ENCODE assay signal across 8 cellular contexts in genomic region chr22:30327864-30328345, GRCh38. TPM values are rescaled to one million over a fixed set of nuclear protein-coding genes. Genes with fewer than 3 reads are reported as not detected.
DNase-seq lines count a peak whose midpoint lies in the region; ATAC-seq, FAIRE-seq and TF ChIP-seq lines count a peak whose summit lies in the region.

No MANE protein-coding gene starts in this region.

- H3K18ac ChIP-seq in mesendoderm (ENCODE audit: low read length) = no peak overlapping the region

- peaks cover 36 to 43% (median 38%) of the 10 kb centered on the region in 10 experiments for H3K4me1 ChIP-seq in BLaER1 treated with 17β-estradiol and CSF1 and Interleukin-3, amounts not matched to agents 10 nM and 100 nM
- H3K4me1 ChIP-seq in GM12878 (ENCODE audit: control insufficient read depth, insufficient read depth, low read length) (peaks cover 16% of the 10 kb centered on the region), mesendoderm (ENCODE audit: control insufficient read depth, low read depth, low read length) (no peaks in the 10 kb centered on the region)

- peak overlapping the region; percentile 79 to 95 (median 84); a peak in 15 of 22 replicates for H3K4me2 ChIP-seq in BLaER1 treated with 17β-estradiol and CSF1 and Interleukin-3, amounts not matched to agents 10 nM and 100 nM
- H3K4me2 ChIP-seq in GM12878 (ENCODE audit: control insufficient read depth, insufficient read depth) (peak overlapping the region; percentile 97), mesendoderm (ENCODE audit: low read length) (no peak overlapping the region)

- CTCF ChIA-PET in GM12878 (lab: Yijun Ruan, JAX) = interaction anchor here (0.6 to 11.2 kb wide), 6 partner anchors 12 to 224 kb away, joined by 3 to 125 read pairs (median 6); partner anchors contain the start of gene CASTOR1

- H4K5ac ChIP-seq in mesendoderm (ENCODE audit: low read length) = no peak overlapping the region

- H3K9me3 ChIP-seq in BLaER1 treated with 17β-estradiol and CSF1 and Interleukin-3, amounts not matched to agents 10 nM and 100 nM (replicated peaks in 1 of 11) = no peaks in the 10 kb centered on the region
- H3K9me3 ChIP-seq in GM12878 (replicated peaks; ENCODE audit: control insufficient read depth, insufficient read depth, low read length) = no peaks in the 10 kb centered on the region

- intact Hi-C loops in GM12878 (cut with micrococcal nuclease; ENCODE audit: unreplicated experiment) (loop anchor here (2.0 kb wide), 1 partner anchor 39 kb away; the partner anchor contains the start of gene CASTOR1), lower leg skin (cut with DNase I; ENCODE audit: low total_unique reads) (no loop called here)

- H3K56ac ChIP-seq in mesendoderm (ENCODE audit: low read length) = no peak overlapping the region

- in situ Hi-C loops in GM12878 (cut with MboI) = no loop called here

- no TSS peak for BruUV-seq in GM12878 (replicated peaks; lab: Mats Ljungman, UMichigan)

- FAIRE-seq in GM12878 (lab: Jason Lieb, UNC) = no peak

- no peak overlapping the region for H2BK15ac ChIP-seq in mesendoderm (replicated peaks; ENCODE audit: low read depth)

- RAD21 ChIA-PET in GM12878 (lab: Charles Lee; ENCODE audit: unreplicated experiment) = interaction anchor here (0.9 to 7.7 kb wide), 4 partner anchors 22 to 97 kb away, joined by 3 to 118 read pairs (median 12); partner anchors contain the start of genes CASTOR1 and MTFP1

- H3K4me3 ChIP-seq in BLaER1 treated with 17β-estradiol and CSF1 and Interleukin-3, amounts not matched to agents 10 nM and 100 nM = 0 out of 20 replicates have a peak overlapping the region, but pooled peaks of 1 of the 10 experiments have one; percentile 78
- H3K4me3 ChIP-seq in GM12878 (peak overlapping the region; percentile 92), mesendoderm (ENCODE audit: low read length) (no peak overlapping the region), lower leg skin (ENCODE audit: low read depth, poor library complexity, severe bottlenecking) (no peak overlapping the region)

- DNase-seq in HK-2 (ENCODE audit: unreplicated experiment) (peak; percentile 13), GM12878 (ENCODE audit: low read depth, low spot score) (no peak), mesendoderm (peak; percentile 69), GF-D8 (lab: John Stamatoyannopoulos, UW) (no peak), lower leg skin (ENCODE audit: low spot score in 2 of 2) (no peak), GOT3 (lab: John Stamatoyannopoulos, UW) (no peak), NCI-H524 treated with DMSO at 0.1 percent for 48 hours (lab: John Stamatoyannopoulos, UW) (no peak)

- SMC1A ChIA-PET in GM12878 (lab: Charles Lee; ENCODE audit: uncharacterized antibody, unreplicated experiment) = interaction anchor here (0.6 to 9.5 kb wide), 12 partner anchors 11 to 422 kb away, joined by 3 to 100 read pairs (median 4); partner anchors contain the start of genes CASTOR1, CCDC157, RNF215 and SF3A1

- peaks cover 23 to 40% (median 30%) of the 10 kb centered on the region in 11 experiments for H3K36me3 ChIP-seq in BLaER1 treated with 17β-estradiol and CSF1 and Interleukin-3, amounts not matched to agents 10 nM and 100 nM
- H3K36me3 ChIP-seq in GM12878 (ENCODE audit: control insufficient read depth in 2 of 2, insufficient read depth in 2 of 2, low read length in 1 of 2) = peaks cover 6 to 17% of the 10 kb centered on the region in 2 experiments
- no peaks in the 10 kb centered on the region for H3K36me3 ChIP-seq in mesendoderm (ENCODE audit: control insufficient read depth, insufficient read depth, low read length)

- 79% methylated on average over 5 of the region's 5 CpGs for WGBS in GM12878 (ENCODE audit: insufficient coverage, insufficient replicate concordance, low lambda C conversion rate, missing lambda C conversion rate)
- no CpG with 5 or more reads among the region's 5 CpGs for WGBS in mesendoderm (ENCODE audit: extremely low coverage, insufficient coverage, low lambda C conversion rate)
- WGBS in lower leg skin, 2 donors = 67 to 72% methylated on average over 5 of the region's 5 CpGs

- TF ChIP-seq RAD21 in GM12878 (IDR thresholded peaks at IDR 0.05; ENCODE audit: insufficient read depth, low read depth, low read length) = no peak

- TF ChIP-seq POLR2A in GM12878 (IDR thresholded peaks at IDR 0.05; ENCODE audit: low read depth, low read length) = no peak
- TF ChIP-seq POLR2A in lower leg skin (IDR thresholded peaks at IDR 0.05) = no peak

- no peak for ATAC-seq in GM12878

- POLR2A ChIA-PET in GM12878 (lab: Charles Lee) = interaction anchor here (0.9 to 8.7 kb wide), 4 partner anchors 19 to 97 kb away, joined by 3 to 198 read pairs (median 31); partner anchors contain the start of genes CCDC157 and SF3A1

- H3K23ac ChIP-seq in mesendoderm (ENCODE audit: low read length) = no peak overlapping the region

- H4K8ac ChIP-seq in mesendoderm (ENCODE audit: low read depth, low read length) = no peak overlapping the region

- TF ChIP-seq EP300 in GM12878 (IDR thresholded peaks at IDR 0.05; ENCODE audit: borderline replicate concordance in 1 of 2, control insufficient read depth in 1 of 2, low read depth in 2 of 2, low read length in 2 of 2) = no peak

- H3K4ac ChIP-seq in mesendoderm (ENCODE audit: low read depth, low read length) = no peak overlapping the region

- TF ChIP-seq CTCF in GM12878 (IDR thresholded peaks at IDR 0.05 in 2 of 3, conservative IDR thresholded peaks at IDR 0.05 in 1 of 3; ENCODE audit: control insufficient read depth in 2 of 3, extremely low read depth in 1 of 3, insufficient read depth in 1 of 3, low read depth in 3 of 3, low read length in 3 of 3) (0 out of 6 replicates have a peak, but pooled peaks of 1 of the 3 experiments have one; percentile 20), lower leg skin (IDR thresholded peaks at IDR 0.05) (no peak)

- H2AFZ ChIP-seq in GM12878 (ENCODE audit: control insufficient read depth, low read depth, low read length) = no peak overlapping the region

- H2AK5ac ChIP-seq in mesendoderm (ENCODE audit: low read length) = no peak overlapping the region

- no peaks in the 10 kb centered on the region for H3K79me1 ChIP-seq in mesendoderm (ENCODE audit: low read length)

- peak overlapping the region in 1 of 11 experiments; percentile 69; a peak in 1 of 22 replicates for H3K9ac ChIP-seq in BLaER1 treated with 17β-estradiol and CSF1 and Interleukin-3, amounts not matched to agents 10 nM and 100 nM
- H3K9ac ChIP-seq in GM12878 (ENCODE audit: control insufficient read depth, insufficient read depth, low read length) = peak overlapping the region; percentile 81; the same call in 1 of the 2 replicates
- H3K9ac ChIP-seq in mesendoderm (ENCODE audit: low read length) = no peak overlapping the region

- no peak overlapping the region for H2BK5ac ChIP-seq in mesendoderm (ENCODE audit: low read length)

- no peaks in the 10 kb centered on the region for H3K27me3 ChIP-seq in BLaER1 treated with 17β-estradiol and CSF1 and Interleukin-3, amounts not matched to agents 10 nM and 100 nM
- no peaks in the 10 kb centered on the region for H3K27me3 ChIP-seq in GM12878 (replicated peaks in 1 of 2; ENCODE audit: control insufficient read depth in 2 of 2, insufficient read depth in 2 of 2, low read length in 1 of 2)
- no peaks in the 10 kb centered on the region for H3K27me3 ChIP-seq in mesendoderm (ENCODE audit: insufficient read depth, low read length, poor library complexity)

- H2BK120ac ChIP-seq in mesendoderm (ENCODE audit: low read depth, low read length) = no peak overlapping the region

- H3K79me2 ChIP-seq in GM12878 (ENCODE audit: control insufficient read depth, insufficient read depth, low read length) (peaks cover 34% of the 10 kb centered on the region), mesendoderm (ENCODE audit: control insufficient read depth, insufficient read depth, low read length) (no peaks in the 10 kb centered on the region)

- peak overlapping the region in 1 of 11 experiments; percentile 51; a peak in 1 of 22 replicates for H3K27ac ChIP-seq in BLaER1 treated with 17β-estradiol and CSF1 and Interleukin-3, amounts not matched to agents 10 nM and 100 nM
- H3K27ac ChIP-seq in GM12878 (ENCODE audit: control insufficient read depth, insufficient read depth) = no peak overlapping the region
- H3K27ac ChIP-seq in mesendoderm (ENCODE audit: low read depth, low read length) = no peak overlapping the region

- H4K20me1 ChIP-seq in BLaER1 treated with 17β-estradiol and CSF1 and Interleukin-3, amounts not matched to agents 10 nM and 100 nM = peaks cover 0 to 29% (median 10%) of the 10 kb centered on the region in 11 experiments; a peak in 12 of 22 replicates
- no peaks in the 10 kb centered on the region for H4K20me1 ChIP-seq in GM12878 (ENCODE audit: control insufficient read depth, insufficient read depth)

RNA-seq across cellular contexts. Expression of gene TBC1D10A, which starts 1.2 kb away (rescaled TPM):
- total RNA-seq in GM12878 (2013; cell fraction: nucleolus; rRNA removed) = 26.9 and 32.1 TPM in 2 replicates
- 14.1 and 16.3 TPM in 2 replicates for total RNA-seq in GM12878 (2014; rRNA removed)
- total RNA-seq in GM12878 (2014; rRNA removed; fragmentation: Illumina TruSeq; extraction: Trizol) = 8.5 and 8.6 TPM in 2 replicates
- total RNA-seq in GM12878 (2021) = 22.2 and 24.3 TPM in 2 replicates
- 3.8 TPM for polyA plus RNA-seq in GM12878 (2011; ENCODE audit: low read depth)
- 10.3 and 14.4 TPM in 2 replicates for polyA plus RNA-seq in GM12878 (2011; rRNA removed)
- 18.2 and 21.6 TPM in 2 replicates for polyA plus RNA-seq in GM12878 (2011; cell fraction: cytosol; rRNA removed)
- polyA plus RNA-seq in GM12878 (2011; cell fraction: nucleus; rRNA removed) = 63.9 and 67.2 TPM in 2 replicates
- polyA plus RNA-seq in GM12878 (2012) = 13.5 and 16.9 TPM in 2 replicates
- 2.0 and 7.9 TPM in 2 replicates for polyA plus RNA-seq in GM12878 (2014; fragmentation: Illumina TruSeq; extraction: Trizol)
- polyA plus RNA-seq in GM12878 (2014; fragmentation: Nextera tagmentation; extraction: Ambion mirVana) = under 1 TPM; 0.27 to 0.82 TPM
- polyA plus RNA-seq in GM12878 (2014; rRNA removed) = 25.7 and 27.8 TPM in 2 replicates
- 10 to 100 TPM; 17.4 to 20.8 TPM for polyA plus RNA-seq in GM12878 (2016; fragmentation: Nextera tagmentation; extraction: Ambion mirVana)
- 12.7 and 20.9 TPM in 2 replicates for polyA minus RNA-seq in GM12878 (2011; rRNA and poly(A)+ RNA removed)
- polyA minus RNA-seq in GM12878 (2011; cell fraction: cytosol; rRNA and poly(A)+ RNA removed) = 5.5 and 7.1 TPM in 2 replicates
- polyA minus RNA-seq in GM12878 (2011; cell fraction: nucleus; rRNA and poly(A)+ RNA removed) = 13.3 and 25.6 TPM in 2 replicates
- 2.7 TPM for polyA plus RNA-seq in mesendoderm (2013, experiment 1 of 2)
- polyA plus RNA-seq in mesendoderm (2013, experiment 2 of 2) = 2.6 TPM
- total RNA-seq in lower leg skin = 10 to 100 TPM; 64.8 to 80.1 (median 74.2) TPM

RNA-seq across cellular contexts. Expression of gene SF3A1, which starts 28.8 kb away (rescaled TPM):
- 108 and 121 TPM in 2 replicates for total RNA-seq in GM12878 (2013; cell fraction: nucleolus; rRNA removed)
- 47.1 and 56.1 TPM in 2 replicates for total RNA-seq in GM12878 (2014; rRNA removed)
- 14.9 and 16.9 TPM in 2 replicates for total RNA-seq in GM12878 (2014; rRNA removed; fragmentation: Illumina TruSeq; extraction: Trizol)
- total RNA-seq in GM12878 (2021) = 222 and 239 TPM in 2 replicates
- polyA plus RNA-seq in GM12878 (2011; ENCODE audit: low read depth) = 32.3 TPM
- polyA plus RNA-seq in GM12878 (2011; rRNA removed) = 7.8 and 28.1 TPM in 2 replicates
- polyA plus RNA-seq in GM12878 (2011; cell fraction: cytosol; rRNA removed) = 20.4 and 35.7 TPM in 2 replicates
- polyA plus RNA-seq in GM12878 (2011; cell fraction: nucleus; rRNA removed) = 51.1 and 94.1 TPM in 2 replicates
- 64.7 and 99.8 TPM in 2 replicates for polyA plus RNA-seq in GM12878 (2012)
- 44.7 and 78.9 TPM in 2 replicates for polyA plus RNA-seq in GM12878 (2014; fragmentation: Illumina TruSeq; extraction: Trizol)
- polyA plus RNA-seq in GM12878 (2014; fragmentation: Nextera tagmentation; extraction: Ambion mirVana) = 10 to 100 TPM; 10.4 to 13.4 TPM
- 35.8 and 63.6 TPM in 2 replicates for polyA plus RNA-seq in GM12878 (2014; rRNA removed)
- 100 to 1,000 TPM; 170 to 190 TPM for polyA plus RNA-seq in GM12878 (2016; fragmentation: Nextera tagmentation; extraction: Ambion mirVana)
- 50.6 and 52.5 TPM in 2 replicates for polyA minus RNA-seq in GM12878 (2011; rRNA and poly(A)+ RNA removed)
- polyA minus RNA-seq in GM12878 (2011; cell fraction: cytosol; rRNA and poly(A)+ RNA removed) = 50.0 and 80.6 TPM in 2 replicates
- polyA minus RNA-seq in GM12878 (2011; cell fraction: nucleus; rRNA and poly(A)+ RNA removed) = 41.3 and 62.6 TPM in 2 replicates
- 264 TPM for polyA plus RNA-seq in mesendoderm (2013, experiment 1 of 2)
- polyA plus RNA-seq in mesendoderm (2013, experiment 2 of 2) = 276 TPM
- total RNA-seq in lower leg skin = 100 to 1,000 TPM in 2 of 4 donors, 10 to 100 TPM in 2; 72.4 to 169 (median 114) TPM

RNA-seq across cellular contexts. Expression of gene CCDC157, which starts 28.9 kb away (rescaled TPM):
- 2.2 and 3.5 TPM in 2 replicates for total RNA-seq in GM12878 (2013; cell fraction: nucleolus; rRNA removed)
- total RNA-seq in GM12878 (2014; rRNA removed) (2.0 and 2.7 TPM in 2 replicates), GM12878 (2014; rRNA removed; fragmentation: Illumina TruSeq; extraction: Trizol) (0.37 and 0.72 TPM in 2 replicates), GM12878 (2021) (1.4 and 1.5 TPM in 2 replicates), lower leg skin (1 to 10 TPM in 3 of 4 donors, under 1 TPM in 1; 0.17 to 4.5 (median 2.7) TPM)
- 0.54 TPM for polyA plus RNA-seq in GM12878 (2011; ENCODE audit: low read depth)
- polyA plus RNA-seq in GM12878 (2011; rRNA removed) (0.40 and 1.0 TPM in 2 replicates), GM12878 (2014; fragmentation: Illumina TruSeq; extraction: Trizol) (0.08 and 0.81 TPM in 2 replicates), GM12878 (2014; fragmentation: Nextera tagmentation; extraction: Ambion mirVana) (under 1 TPM; 0.10 to 0.46 TPM), GM12878 (2014; rRNA removed) (2.0 and 2.8 TPM in 2 replicates), GM12878 (2016; fragmentation: Nextera tagmentation; extraction: Ambion mirVana) (1 to 10 TPM; 1.9 to 2.8 TPM)
- 1.3 and 2.5 TPM in 2 replicates for polyA plus RNA-seq in GM12878 (2011; cell fraction: cytosol; rRNA removed)
- polyA plus RNA-seq in GM12878 (2011; cell fraction: nucleus; rRNA removed) = 3.6 and 4.0 TPM in 2 replicates
- polyA plus RNA-seq in GM12878 (2012) = 1.1 and 1.2 TPM in 2 replicates
- polyA minus RNA-seq in GM12878 (2011; rRNA and poly(A)+ RNA removed) = 0.93 and 1.0 TPM in 2 replicates
- 1.7 TPM in 1 of 2 replicates, not detected in the other for polyA minus RNA-seq in GM12878 (2011; cell fraction: cytosol; rRNA and poly(A)+ RNA removed)
- polyA minus RNA-seq in GM12878 (2011; cell fraction: nucleus; rRNA and poly(A)+ RNA removed) = 1.9 and 3.1 TPM in 2 replicates
- 2.6 TPM for polyA plus RNA-seq in mesendoderm (2013, experiment 1 of 2)
- polyA plus RNA-seq in mesendoderm (2013, experiment 2 of 2) = 2.6 TPM

RNA-seq across cellular contexts. Expression of gene CASTOR1, which starts 38.6 kb away (rescaled TPM):
- total RNA-seq in GM12878 (2013; cell fraction: nucleolus; rRNA removed) = 3.6 and 4.4 TPM in 2 replicates
- 5.3 and 5.9 TPM in 2 replicates for total RNA-seq in GM12878 (2014; rRNA removed)
- 1.2 and 2.4 TPM in 2 replicates for total RNA-seq in GM12878 (2014; rRNA removed; fragmentation: Illumina TruSeq; extraction: Trizol)
- 6.0 and 9.1 TPM in 2 replicates for total RNA-seq in GM12878 (2021)
- polyA plus RNA-seq in GM12878 (2011; ENCODE audit: low read depth) = 1.9 TPM
- 0.65 and 1.6 TPM in 2 replicates for polyA plus RNA-seq in GM12878 (2011; rRNA removed)
- 2.1 and 2.4 TPM in 2 replicates for polyA plus RNA-seq in GM12878 (2011; cell fraction: cytosol; rRNA removed)
- polyA plus RNA-seq in GM12878 (2011; cell fraction: nucleus; rRNA removed) = 8.4 and 11.5 TPM in 2 replicates
- polyA plus RNA-seq in GM12878 (2012) = 5.7 and 6.0 TPM in 2 replicates
- polyA plus RNA-seq in GM12878 (2014; fragmentation: Illumina TruSeq; extraction: Trizol) = 0.25 and 1.9 TPM in 2 replicates
- 1 to 10 TPM in 1 of 2 experiments, under 1 TPM in 1; 0.31 to 1.2 TPM for polyA plus RNA-seq in GM12878 (2014; fragmentation: Nextera tagmentation; extraction: Ambion mirVana)
- 5.5 and 6.3 TPM in 2 replicates for polyA plus RNA-seq in GM12878 (2014; rRNA removed)
- 1 to 10 TPM; 4.2 to 5.3 TPM for polyA plus RNA-seq in GM12878 (2016; fragmentation: Nextera tagmentation; extraction: Ambion mirVana)
- polyA minus RNA-seq in GM12878 (2011; rRNA and poly(A)+ RNA removed) = 1.6 and 2.1 TPM in 2 replicates
- polyA minus RNA-seq in GM12878 (2011; cell fraction: cytosol; rRNA and poly(A)+ RNA removed) = not detected in 2 replicates
- 5.4 and 7.1 TPM in 2 replicates for polyA minus RNA-seq in GM12878 (2011; cell fraction: nucleus; rRNA and poly(A)+ RNA removed)
- 3.3 TPM for polyA plus RNA-seq in mesendoderm (2013, experiment 1 of 2)
- polyA plus RNA-seq in mesendoderm (2013, experiment 2 of 2) = 3.4 TPM
- total RNA-seq in lower leg skin = 10 to 100 TPM; 16.3 to 38.1 (median 22.6) TPM

RNA-seq across cellular contexts. Expression of gene RNF215, which starts 59.3 kb away (rescaled TPM):
- total RNA-seq in GM12878 (2013; cell fraction: nucleolus; rRNA removed) = 24.3 and 27.1 TPM in 2 replicates
- total RNA-seq in GM12878 (2014; rRNA removed) (3.7 and 6.6 TPM in 2 replicates), GM12878 (2014; rRNA removed; fragmentation: Illumina TruSeq; extraction: Trizol) (2.1 and 3.0 TPM in 2 replicates), GM12878 (2021) (6.9 and 7.6 TPM in 2 replicates), lower leg skin (1 to 10 TPM; 6.9 to 7.8 (median 7.3) TPM)
- 2.0 TPM for polyA plus RNA-seq in GM12878 (2011; ENCODE audit: low read depth)
- polyA plus RNA-seq in GM12878 (2011; rRNA removed) (2.9 and 3.6 TPM in 2 replicates), GM12878 (2014; fragmentation: Illumina TruSeq; extraction: Trizol) (0.43 and 1.5 TPM in 2 replicates), GM12878 (2014; fragmentation: Nextera tagmentation; extraction: Ambion mirVana) (under 1 TPM in 1 of 2 experiments, not detected in 1; 0.31 TPM), GM12878 (2014; rRNA removed) (3.4 and 4.7 TPM in 2 replicates), GM12878 (2016; fragmentation: Nextera tagmentation; extraction: Ambion mirVana) (under 1 TPM; 0.32 to 0.76 TPM)
- 4.0 and 5.1 TPM in 2 replicates for polyA plus RNA-seq in GM12878 (2011; cell fraction: cytosol; rRNA removed)
- 27.9 and 30.7 TPM in 2 replicates for polyA plus RNA-seq in GM12878 (2011; cell fraction: nucleus; rRNA removed)
- 4.7 and 6.3 TPM in 2 replicates for polyA plus RNA-seq in GM12878 (2012)
- 2.8 and 4.9 TPM in 2 replicates for polyA minus RNA-seq in GM12878 (2011; rRNA and poly(A)+ RNA removed)
- 1.6 and 1.9 TPM in 2 replicates for polyA minus RNA-seq in GM12878 (2011; cell fraction: cytosol; rRNA and poly(A)+ RNA removed)
- polyA minus RNA-seq in GM12878 (2011; cell fraction: nucleus; rRNA and poly(A)+ RNA removed) = 3.4 and 6.5 TPM in 2 replicates
- polyA plus RNA-seq in mesendoderm (2013, experiment 1 of 2) = 3.1 TPM
- 2.9 TPM for polyA plus RNA-seq in mesendoderm (2013, experiment 2 of 2)

Comparison
In these comparisons a context has a peak if more than half of its experiments do, and no peak if none do; other contexts are left out.
1. DNase-seq: peak in HK-2 (single experiment) and mesendoderm (single experiment); none in GM12878 (single experiment), GF-D8 (single experiment), lower leg skin (0 of 2), GOT3 (single experiment) and NCI-H524 treated with DMSO at 0.1 percent for 48 hours (single experiment).